Comparison of ENCODE assay signal across 33 cellular contexts in the genomic region with DNA sequence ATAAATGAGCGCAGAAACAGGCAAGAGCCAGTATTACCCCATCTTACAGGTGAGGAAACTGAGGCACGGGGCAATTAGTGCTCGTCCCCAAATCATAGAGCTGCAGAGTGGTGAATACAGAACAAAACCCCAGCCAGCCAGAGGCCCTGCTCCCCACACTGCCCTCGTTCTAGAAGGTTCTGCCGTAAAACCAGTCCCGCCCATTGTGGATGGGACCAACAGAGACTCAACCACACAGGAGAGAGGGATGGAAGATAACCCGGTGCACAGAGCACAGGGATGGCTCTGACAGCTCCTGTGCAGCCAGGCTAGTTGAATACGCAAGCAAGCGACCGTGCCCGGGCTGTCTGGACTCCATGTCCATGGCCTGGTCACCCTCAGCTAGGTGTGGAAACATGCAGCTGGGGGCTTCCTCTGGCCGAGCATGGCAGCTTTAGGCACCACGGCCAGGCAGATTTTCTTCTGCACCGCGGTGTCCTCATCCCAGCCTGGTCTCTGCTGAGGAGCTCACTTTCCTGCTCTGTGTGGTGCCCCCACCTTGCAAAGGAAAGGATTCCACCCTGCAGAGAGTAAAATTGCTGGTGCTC.
"Had no signal": no experiment of that assay in that cellular context is flagged by ENCODE, and none has a peak within 500 bp of the region (broad histone marks: within the 10 kb centered on the region; RNA-seq: fewer than 3 reads in every experiment).

No MANE protein-coding gene starts in this region.

- H3K27me3 ChIP-seq: ascending aorta, breast epithelium, colonic mucosa, esophagus squamous epithelium, gastroesophageal sphincter had no signal

- H3K4me1 ChIP-seq: ascending aorta, breast epithelium, colonic mucosa, esophagus squamous epithelium, gastroesophageal sphincter had no signal

- H3K36me3 ChIP-seq: ascending aorta, breast epithelium, cardiac muscle cell, colonic mucosa, esophagus squamous epithelium, gastroesophageal sphincter, WERI-Rb-1 had no signal

- H3K27ac Mint-ChIP-seq: activated CD4-positive, alpha-beta memory T cell treated with anti-CD3 and anti-CD28 coated beads for 36 hours; activated CD4-positive, alpha-beta T cell treated with anti-CD3 and anti-CD28 coated beads for 36 hours; activated CD4-positive, alpha-beta T cell treated with anti-CD3 and anti-CD28 coated beads, Interleukin-2, amount 10 ng/mL, durations not matched to agents 24 days and 14 days; activated CD8-positive, alpha-beta memory T cell treated with anti-CD3 and anti-CD28 coated beads, Interleukin-2, amount 10 ng/mL, durations not matched to agents 7 days and 5 days; activated CD8-positive, alpha-beta T cell treated with anti-CD3 and anti-CD28 coated beads, Interleukin-2, amount 10 ng/mL, durations not matched to agents 7 days and 5 days; activated naive CD4-positive, alpha-beta T cell treated with anti-CD3 and anti-CD28 coated beads, Interleukin-2, amount 10 ng/mL, durations not matched to agents 7 days and 5 days; activated naive CD4-positive, alpha-beta T cell treated with anti-CD3 and anti-CD28 coated beads, Interleukin-2, amount 50 U/mL, for 72 hours; activated naive CD8-positive, alpha-beta T cell treated with anti-CD3 and anti-CD28 coated beads, Interleukin-2, amount 10 ng/mL, durations not matched to agents 7 days and 5 days; activated T-helper 1 cell treated with anti-CD3 and anti-CD28 coated beads, Interleukin-12 subunit alpha, Interleukin-12 subunit beta, Interleukin-2, Interleukin-4 antibody, amounts not matched to agents 30 ng/mL and 10 ng/mL and 1 ng/mL, durations not matched to agents 14 hours and 24 hours and 36 hours; activated T-helper 2 cell treated with anti-CD3 and anti-CD28 coated beads, Interferon-gamma antibody, Interleukin-2, Interleukin-4, amounts not matched to agents 10 μg/mL and 5 μg/mL and 100 μg/mL, durations not matched to agents 14 hours and 24 hours and 36 hours; brain; T-cell; T-helper 1 cell treated with Interleukin-12 subunit alpha and Interleukin-12 subunit beta and Interleukin-4 antibody, amounts not matched to agents 30 μg/mL and 1 μg/mL, for 36 hours; T-helper 2 cell treated with Interferon-gamma antibody and Interleukin-4, amounts not matched to agents 5 μg/mL and 100 μg/mL, for 36 hours had no signal

- H3K9me3 Mint-ChIP-seq: activated CD4-positive, alpha-beta memory T cell treated with anti-CD3 and anti-CD28 coated beads for 36 hours; activated CD4-positive, alpha-beta T cell treated with anti-CD3 and anti-CD28 coated beads, Interleukin-2, amount 10 ng/mL, durations not matched to agents 24 days and 14 days; activated naive CD4-positive, alpha-beta T cell treated with anti-CD3 and anti-CD28 coated beads, Interleukin-2, amount 10 ng/mL, durations not matched to agents 7 days and 5 days; activated naive CD4-positive, alpha-beta T cell treated with anti-CD3 and anti-CD28 coated beads, Interleukin-2, amount 50 U/mL, for 72 hours; activated naive CD8-positive, alpha-beta T cell treated with anti-CD3 and anti-CD28 coated beads, Interleukin-2, amount 10 ng/mL, durations not matched to agents 7 days and 5 days; activated T-helper 1 cell treated with anti-CD3 and anti-CD28 coated beads, Interleukin-12 subunit alpha, Interleukin-12 subunit beta, Interleukin-2, Interleukin-4 antibody, amounts not matched to agents 30 ng/mL and 10 ng/mL and 1 ng/mL, durations not matched to agents 14 hours and 24 hours and 36 hours; activated T-helper 2 cell treated with anti-CD3 and anti-CD28 coated beads, Interferon-gamma antibody, Interleukin-2, Interleukin-4, amounts not matched to agents 10 μg/mL and 5 μg/mL and 100 μg/mL, durations not matched to agents 14 hours and 24 hours and 36 hours; brain; T-cell; T-helper 1 cell treated with Interleukin-12 subunit alpha and Interleukin-12 subunit beta and Interleukin-4 antibody, amounts not matched to agents 30 μg/mL and 1 μg/mL, for 36 hours; T-helper 2 cell treated with Interferon-gamma antibody and Interleukin-4, amounts not matched to agents 5 μg/mL and 100 μg/mL, for 36 hours had no signal

- DNase-seq: activated CD4-positive, alpha-beta memory T cell treated with anti-CD3 and anti-CD28 coated beads for 36 hours; activated CD4-positive, alpha-beta T cell treated with anti-CD3 and anti-CD28 coated beads for 36 hours; activated CD4-positive, alpha-beta T cell treated with anti-CD3 and anti-CD28 coated beads, Interleukin-2, amount 10 ng/mL, durations not matched to agents 24 days and 14 days; activated CD4-positive, CD25-positive, alpha-beta regulatory T cell; activated CD4-positive, CD25-positive, alpha-beta regulatory T cell treated with anti-CD3 and anti-CD28 coated beads, Interleukin-2, amount 50 U/mL, for 72 hours; activated CD8-positive, alpha-beta memory T cell treated with anti-CD3 and anti-CD28 coated beads, Interleukin-2, amount 10 ng/mL, durations not matched to agents 7 days and 5 days; activated CD8-positive, alpha-beta memory T cell treated with anti-CD3 and anti-CD28 coated beads, Interleukin-2, amount 50 U/mL, for 4 hours; activated CD8-positive, alpha-beta T cell treated with anti-CD3 and anti-CD28 coated beads, Interleukin-2, amount 10 ng/mL, durations not matched to agents 7 days and 5 days; activated effector memory CD4-positive, alpha-beta T cell treated with anti-CD3 and anti-CD28 coated beads, Interleukin-2, amount 50 U/mL, for 16 hours; activated naive CD4-positive, alpha-beta T cell treated with anti-CD3 and anti-CD28 coated beads, Interleukin-2, amount 10 ng/mL, durations not matched to agents 7 days and 5 days; activated naive CD8-positive, alpha-beta T cell treated with anti-CD3 and anti-CD28 coated beads, Interleukin-2, amount 10 ng/mL, durations not matched to agents 7 days and 5 days; activated T-cell treated with anti-CD3 and anti-CD28 coated beads, Interleukin-2, amount 50 U/mL, for 1 hour; activated T-cell treated with anti-CD3 and anti-CD28 coated beads, Interleukin-2, amount 50 U/mL, for 48 hours; central memory CD4-positive, alpha-beta T cell; cerebellar nuclear complex; colonic mucosa; effector CD8-positive, alpha-beta T cell; esophagus squamous epithelium; foreskin melanocyte; T-cell; T1000; WERI-Rb-1 had no signal

- H3K4me3 Mint-ChIP-seq: activated CD4-positive, alpha-beta memory T cell treated with anti-CD3 and anti-CD28 coated beads for 36 hours; activated CD4-positive, alpha-beta T cell treated with anti-CD3 and anti-CD28 coated beads for 36 hours; activated CD4-positive, alpha-beta T cell treated with anti-CD3 and anti-CD28 coated beads, Interleukin-2, amount 10 ng/mL, durations not matched to agents 24 days and 14 days; activated CD8-positive, alpha-beta memory T cell treated with anti-CD3 and anti-CD28 coated beads, Interleukin-2, amount 10 ng/mL, durations not matched to agents 7 days and 5 days; activated CD8-positive, alpha-beta T cell treated with anti-CD3 and anti-CD28 coated beads, Interleukin-2, amount 10 ng/mL, durations not matched to agents 7 days and 5 days; activated naive CD4-positive, alpha-beta T cell treated with anti-CD3 and anti-CD28 coated beads, Interleukin-2, amount 10 ng/mL, durations not matched to agents 7 days and 5 days; activated naive CD8-positive, alpha-beta T cell treated with anti-CD3 and anti-CD28 coated beads, Interleukin-2, amount 10 ng/mL, durations not matched to agents 7 days and 5 days; activated T-helper 1 cell treated with anti-CD3 and anti-CD28 coated beads, Interleukin-12 subunit alpha, Interleukin-12 subunit beta, Interleukin-2, Interleukin-4 antibody, amounts not matched to agents 30 ng/mL and 10 ng/mL and 1 ng/mL, durations not matched to agents 14 hours and 24 hours and 36 hours; brain; T-cell; T-helper 1 cell treated with Interleukin-12 subunit alpha and Interleukin-12 subunit beta and Interleukin-4 antibody, amounts not matched to agents 30 μg/mL and 1 μg/mL, for 36 hours; T-helper 2 cell treated with Interferon-gamma antibody and Interleukin-4, amounts not matched to agents 5 μg/mL and 100 μg/mL, for 36 hours had no signal

- H3K27ac ChIP-seq: ascending aorta, breast epithelium, cardiac muscle cell, colonic mucosa, epithelial cell of prostate, esophagus squamous epithelium, gastroesophageal sphincter, WERI-Rb-1 had no signal

- H3K36me3 Mint-ChIP-seq: activated CD4-positive, alpha-beta memory T cell treated with anti-CD3 and anti-CD28 coated beads for 36 hours; activated CD8-positive, alpha-beta memory T cell treated with anti-CD3 and anti-CD28 coated beads, Interleukin-2, amount 10 ng/mL, durations not matched to agents 7 days and 5 days; activated naive CD4-positive, alpha-beta T cell treated with anti-CD3 and anti-CD28 coated beads, Interleukin-2, amount 10 ng/mL, durations not matched to agents 7 days and 5 days; activated naive CD4-positive, alpha-beta T cell treated with anti-CD3 and anti-CD28 coated beads, Interleukin-2, amount 50 U/mL, for 72 hours; activated naive CD8-positive, alpha-beta T cell treated with anti-CD3 and anti-CD28 coated beads, Interleukin-2, amount 10 ng/mL, durations not matched to agents 7 days and 5 days; brain; T-cell had no signal

- ATAC-seq: activated CD4-positive, alpha-beta T cell treated with anti-CD3 and anti-CD28 coated beads for 36 hours; activated CD8-positive, alpha-beta memory T cell treated with anti-CD3 and anti-CD28 coated beads, Interleukin-2, amount 10 ng/mL, durations not matched to agents 7 days and 5 days; activated CD8-positive, alpha-beta T cell treated with anti-CD3 and anti-CD28 coated beads, Interleukin-2, amount 10 ng/mL, durations not matched to agents 7 days and 5 days; activated naive CD4-positive, alpha-beta T cell treated with anti-CD3 and anti-CD28 coated beads, Interleukin-2, amount 50 U/mL, for 72 hours; gastroesophageal sphincter; T-cell had no signal

- H3K4me3 ChIP-seq: ascending aorta, breast epithelium, cardiac muscle cell, colonic mucosa, esophagus squamous epithelium, gastroesophageal sphincter had no signal

- H3K27me3 Mint-ChIP-seq: activated CD4-positive, alpha-beta memory T cell treated with anti-CD3 and anti-CD28 coated beads for 36 hours; activated CD4-positive, alpha-beta T cell treated with anti-CD3 and anti-CD28 coated beads for 36 hours; activated CD4-positive, alpha-beta T cell treated with anti-CD3 and anti-CD28 coated beads, Interleukin-2, amount 10 ng/mL, durations not matched to agents 24 days and 14 days; activated CD8-positive, alpha-beta memory T cell treated with anti-CD3 and anti-CD28 coated beads, Interleukin-2, amount 10 ng/mL, durations not matched to agents 7 days and 5 days; activated naive CD4-positive, alpha-beta T cell treated with anti-CD3 and anti-CD28 coated beads, Interleukin-2, amount 10 ng/mL, durations not matched to agents 7 days and 5 days; activated naive CD8-positive, alpha-beta T cell treated with anti-CD3 and anti-CD28 coated beads, Interleukin-2, amount 10 ng/mL, durations not matched to agents 7 days and 5 days; brain; T-cell had no signal

- H3K9me3 ChIP-seq: ascending aorta, breast epithelium, colonic mucosa, esophagus squamous epithelium, gastroesophageal sphincter had no signal
